ENCODE assay signal across 20 cellular contexts in genomic region chr4:123953556-123953955, GRCh38.
DNase-seq lines count a peak whose midpoint lies in the region; ATAC-seq, FAIRE-seq and TF ChIP-seq lines count a peak whose summit lies in the region.
"Had no signal": no experiment of that assay in that cellular context is flagged by ENCODE, and none has a peak within 500 bp of the region (broad histone marks: within the 10 kb centered on the region; RNA-seq: fewer than 3 reads in every experiment).

No MANE protein-coding gene starts in this region.

- no peak overlapping the region for H3K4me3 ChIP-seq in GM23338
- H3K4me3 ChIP-seq in OCI-LY1 (ENCODE audit: low read depth, low read length, poor library complexity, severe bottlenecking), result no peak overlapping the region
- H3K4me3 ChIP-seq: HAP-1, SJCRH30 had no signal

- peaks cover 6% of the 10 kb centered on the region for H3K9me2 ChIP-seq in GM23338 (ENCODE audit: insufficient read depth)
- H3K9me2 ChIP-seq in OCI-LY1 (ENCODE audit: low read depth, low read length), result no peaks in the 10 kb centered on the region

- H4K20me1 ChIP-seq in GM23338 (replicated peaks; ENCODE audit: insufficient read depth), result no peaks in the 10 kb centered on the region
- no peaks in the 10 kb centered on the region for H4K20me1 ChIP-seq in OCI-LY1 (ENCODE audit: insufficient read depth, low read length)

- DNase-seq in GM23338 (ENCODE audit: low spot score) (no peak), fibroblast of peridontal ligament (ENCODE audit: extremely low read depth) (peak; percentile 19), urothelium cell line (ENCODE audit: low spot score) (peak; percentile 11), SHP77 treated with DMSO at 0.1 percent for 48 hours (lab: John Stamatoyannopoulos, UW) (no peak), type B pancreatic cell (ENCODE audit: extremely low spot score, unreplicated experiment) (no peak)
- no peak for DNase-seq in activated T-cell treated with anti-CD3 and anti-CD28 coated beads, Interleukin-2, amount 50 U/mL, for 4 hours
- DNase-seq: Caco-2; CD4-positive, CD25-positive, alpha-beta regulatory T cell; DMS153; NCI-H1048; NCI-H1436 treated with DMSO at 0.1 percent for 48 hours; NCI-H2081; NK-92 treated with Interleukin-12 subunit alpha and Interleukin-12 subunit beta, amount 100 ng/mL, for 24 hours; SJCRH30; SW 1271 had no signal

- no peaks in the 10 kb centered on the region for H3K79me2 ChIP-seq in GM23338 (replicated peaks; ENCODE audit: insufficient read depth)
- H3K79me2 ChIP-seq in OCI-LY1 (ENCODE audit: insufficient read depth, low read length), result no peaks in the 10 kb centered on the region

- H3K4me1 ChIP-seq in GM23338 (ENCODE audit: insufficient read depth), result no peaks in the 10 kb centered on the region
- H3K4me1 ChIP-seq in OCI-LY1 (ENCODE audit: insufficient read depth, low read length, severe bottlenecking), result no peaks in the 10 kb centered on the region
- H3K4me1 ChIP-seq: Caco-2, HAP-1, SJCRH30 had no signal

- H3K27me3 ChIP-seq in GM23338 (ENCODE audit: insufficient read depth) (no peaks in the 10 kb centered on the region), OCI-LY1 (ENCODE audit: insufficient read depth, low read length) (no peaks in the 10 kb centered on the region)
- H3K27me3 ChIP-seq: SJCRH30 had no signal

- no peak for FAIRE-seq in urothelium cell line (lab: Jason Lieb, UNC)
- FAIRE-seq: GM19239 had no signal

- TF ChIP-seq CTCF in GM23338 (conservative IDR thresholded peaks at IDR 0.05; ENCODE audit: low read depth in 2 of 2) (no peak), OCI-LY1 (IDR thresholded peaks at IDR 0.05; ENCODE audit: low read length) (no peak), type B pancreatic cell (conservative IDR thresholded peaks at IDR 0.05) (no peak)

- H3K27me3 Mint-ChIP-seq in GM23338 (ENCODE audit: insufficient read depth, low read depth, poor library complexity) (peaks cover 5% of the 10 kb centered on the region), type B pancreatic cell (no peaks in the 10 kb centered on the region)
- no peaks in the 10 kb centered on the region for H3K27me3 Mint-ChIP-seq in activated T-cell treated with anti-CD3 and anti-CD28 coated beads, Interleukin-2, amount 50 U/mL, for 4 hours (ENCODE audit: low read depth)
- H3K27me3 Mint-ChIP-seq: B cell; CD4-positive, CD25-positive, alpha-beta regulatory T cell had no signal

- no peaks in the 10 kb centered on the region for H3K9me3 ChIP-seq in OCI-LY1 (ENCODE audit: low read length)
- H3K9me3 ChIP-seq: Caco-2, HAP-1 had no signal

- peak overlapping the region; percentile 70 for H3K27ac ChIP-seq in GM23338 (ENCODE audit: low read depth)
- no peak overlapping the region for H3K27ac ChIP-seq in OCI-LY1 (ENCODE audit: low read depth, low read length, poor library complexity, severe bottlenecking)
- H3K27ac ChIP-seq: RWPE1, SJCRH30 had no signal

- H3F3A ChIP-seq in GM23338 (replicated peaks; ENCODE audit: low read depth) (no peaks in the 10 kb centered on the region), OCI-LY1 (ENCODE audit: insufficient read depth, low read length) (no peaks in the 10 kb centered on the region)

- H3K36me3 ChIP-seq in GM23338 (ENCODE audit: insufficient read depth) (no peaks in the 10 kb centered on the region), OCI-LY1 (ENCODE audit: insufficient read depth, low read length) (no peaks in the 10 kb centered on the region)
- H3K36me3 ChIP-seq: HAP-1, SJCRH30 had no signal

- H3K9ac ChIP-seq in OCI-LY1 (ENCODE audit: low read length), result no peak overlapping the region

- no peak for ATAC-seq in GM23338
- ATAC-seq in activated T-cell treated with anti-CD3 and anti-CD28 coated beads, Interleukin-2, amount 50 U/mL, for 4 hours, result no peak

- H3K4me2 ChIP-seq in GM23338 (no peak overlapping the region), OCI-LY1 (ENCODE audit: low read length) (no peak overlapping the region)

- peaks cover 20% of the 10 kb centered on the region for H3K4me1 Mint-ChIP-seq in GM23338
- no peaks in the 10 kb centered on the region for H3K4me1 Mint-ChIP-seq in activated T-cell treated with anti-CD3 and anti-CD28 coated beads, Interleukin-2, amount 50 U/mL, for 4 hours (ENCODE audit: low read depth)
- H3K4me1 Mint-ChIP-seq in type B pancreatic cell (ENCODE audit: unreplicated experiment), result peaks cover 4% of the 10 kb centered on the region
- H3K4me1 Mint-ChIP-seq: B cell; CD4-positive, CD25-positive, alpha-beta regulatory T cell had no signal

- peaks cover 39% of the 10 kb centered on the region for H3K36me3 Mint-ChIP-seq in GM23338 (ENCODE audit: low read depth)
- no peaks in the 10 kb centered on the region for H3K36me3 Mint-ChIP-seq in activated T-cell treated with anti-CD3 and anti-CD28 coated beads, Interleukin-2, amount 50 U/mL, for 4 hours (ENCODE audit: insufficient read depth)
- peaks cover 4% of the 10 kb centered on the region for H3K36me3 Mint-ChIP-seq in type B pancreatic cell
- H3K36me3 Mint-ChIP-seq: CD4-positive, CD25-positive, alpha-beta regulatory T cell had no signal

- H3K27ac Mint-ChIP-seq in GM23338 (no peak overlapping the region), type B pancreatic cell (no peak overlapping the region)
- H3K27ac Mint-ChIP-seq: B cell; CD4-positive, CD25-positive, alpha-beta regulatory T cell had no signal

- no peak overlapping the region for H3K4me3 Mint-ChIP-seq in GM23338
- no peak overlapping the region for H3K4me3 Mint-ChIP-seq in activated T-cell treated with anti-CD3 and anti-CD28 coated beads, Interleukin-2, amount 50 U/mL, for 4 hours
- no peak overlapping the region for H3K4me3 Mint-ChIP-seq in type B pancreatic cell
- H3K4me3 Mint-ChIP-seq: B cell; CD4-positive, CD25-positive, alpha-beta regulatory T cell had no signal

- peaks cover 26% of the 10 kb centered on the region for H3K9me3 Mint-ChIP-seq in GM23338
- H3K9me3 Mint-ChIP-seq in activated T-cell treated with anti-CD3 and anti-CD28 coated beads, Interleukin-2, amount 50 U/mL, for 4 hours, result no peaks in the 10 kb centered on the region
- H3K9me3 Mint-ChIP-seq in type B pancreatic cell, result peaks cover 4% of the 10 kb centered on the region

- H2AFZ ChIP-seq in GM23338 (no peak overlapping the region), OCI-LY1 (ENCODE audit: low read length) (0 out of 2 replicates have a peak overlapping the region, but pooled peaks have one; percentile 71)

TF ChIP-seq in GM23338, 12 proteins besides CTCF, POLR2A, EP300 and RAD21:
- TF ChIP-seq, protein P1, sequence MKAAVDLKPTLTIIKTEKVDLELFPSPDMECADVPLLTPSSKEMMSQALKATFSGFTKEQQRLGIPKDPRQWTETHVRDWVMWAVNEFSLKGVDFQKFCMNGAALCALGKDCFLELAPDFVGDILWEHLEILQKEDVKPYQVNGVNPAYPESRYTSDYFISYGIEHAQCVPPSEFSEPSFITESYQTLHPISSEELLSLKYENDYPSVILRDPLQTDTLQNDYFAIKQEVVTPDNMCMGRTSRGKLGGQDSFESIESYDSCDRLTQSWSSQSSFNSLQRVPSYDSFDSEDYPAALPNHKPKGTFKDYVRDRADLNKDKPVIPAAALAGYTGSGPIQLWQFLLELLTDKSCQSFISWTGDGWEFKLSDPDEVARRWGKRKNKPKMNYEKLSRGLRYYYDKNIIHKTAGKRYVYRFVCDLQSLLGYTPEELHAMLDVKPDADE (IDR thresholded peaks at IDR 0.05), result no peak

Comparison
In these comparisons a context has a peak if more than half of its experiments do, and no peak if none do; other contexts are left out.
1. DNase-seq: peak in fibroblast of peridontal ligament (single experiment) and urothelium cell line (single experiment); none in GM23338 (single experiment), SHP77 treated with DMSO at 0.1 percent for 48 hours (single experiment), activated T-cell treated with anti-CD3 and anti-CD28 coated beads, Interleukin-2, amount 50 U/mL, for 4 hours (single experiment) and type B pancreatic cell (single experiment).